Comparison of ENCODE assay signal across 16 cellular contexts in genomic region chr17:50259484-50260324, GRCh38. TPM values are rescaled to one million over a fixed set of nuclear protein-coding genes. Genes with fewer than 3 reads are reported as not detected.
A peak's percentile ranks its signal among the peaks of the same experiment; 100 is the strongest.
DNase-seq lines count a peak whose midpoint lies in the region; ATAC-seq, FAIRE-seq and TF ChIP-seq lines count a peak whose summit lies in the region.
"Had no signal": no experiment of that assay in that cellular context is flagged by ENCODE, and none has a peak within 500 bp of the region (broad histone marks: within the 10 kb centered on the region; RNA-seq: fewer than 3 reads in every experiment).

No MANE protein-coding gene starts in this region.

- H3K79me2 ChIP-seq in K562 (ENCODE audit: control insufficient read depth, insufficient read depth, low read length) = no peaks in the 10 kb centered on the region

- H2AFZ ChIP-seq in K562 (ENCODE audit: low read depth, low read length) = no peak overlapping the region

- in situ Hi-C loops in GM13977 (cut with MboI; ENCODE audit: low pct_unique_long_range_greater_than_20kb, low sequenced_read_pairs, unreplicated experiment) = no loop called here
- in situ Hi-C loops in K562 (cut with MboI) = no loop called here

- H3K36me3 ChIP-seq in K562 (ENCODE audit: control insufficient read depth, insufficient read depth, low read length) (no peaks in the 10 kb centered on the region), thoracic aorta (no peaks in the 10 kb centered on the region)

- no peak overlapping the region for H3K27ac Mint-ChIP-seq in T-cell
- H3K27ac Mint-ChIP-seq: activated B cell treated with CpG ODN at 0.5 μM for 24 hours; activated naive CD8-positive, alpha-beta T cell treated with anti-CD3 and anti-CD28 coated beads for 36 hours had no signal

- intact Hi-C loops in K562 (cut with micrococcal nuclease) = no loop called here

- no peaks in the 10 kb centered on the region for H3K36me3 Mint-ChIP-seq in T-cell
- H3K36me3 Mint-ChIP-seq: activated naive CD8-positive, alpha-beta T cell treated with anti-CD3 and anti-CD28 coated beads for 36 hours had no signal

- no peaks in the 10 kb centered on the region for H3K9me1 ChIP-seq in K562 (ENCODE audit: control insufficient read depth, insufficient read depth, low read length)

- ATAC-seq in K562 (no peak), thoracic aorta (ENCODE audit: insufficient number of reproducible peaks, low FRiP score, low read depth) (no peak), HG03342 (IDR thresholded peaks at IDR 0.05; ENCODE audit: unreplicated experiment) (no peak), T-cell (replicated peaks in 1 of 4) (no peak)
- ATAC-seq: HCT116 had no signal

- H3K9ac ChIP-seq in K562 (ENCODE audit: insufficient read depth in 1 of 2, low read depth in 2 of 2, low read length in 2 of 2) = no peak overlapping the region

- no peak overlapping the region for H3K27ac ChIP-seq in K562 (ENCODE audit: extremely low read depth, low read depth, low read length)
- H3K27ac ChIP-seq in thoracic aorta = peak overlapping the region; percentile 17 to 30

- H4K20me1 ChIP-seq in K562 (replicated peaks; ENCODE audit: control insufficient read depth, insufficient read depth, low read length) = 0 out of 2 replicates have a peak, but pooled peaks cover 4% of the 10 kb centered on the region

- H3K9me3 Mint-ChIP-seq in T-cell = no peaks in the 10 kb centered on the region
- H3K9me3 Mint-ChIP-seq: activated B cell treated with CpG ODN at 0.5 μM for 24 hours; activated naive CD8-positive, alpha-beta T cell treated with anti-CD3 and anti-CD28 coated beads for 36 hours had no signal

- DNase-seq in GM13977 (ENCODE audit: low spot score) = peak; percentile 7
- peak in 3 of 4 experiments; percentile 4 to 10 (median 6) for DNase-seq in K562 (ENCODE audit: extremely low read depth in 1 of 4, low spot score in 3 of 4)
- peak; percentile 19 for DNase-seq in myocyte (ENCODE audit: low read depth)
- no peak for DNase-seq in thoracic aorta (ENCODE audit: low spot score)
- DNase-seq in NCI-H2107 (lab: John Stamatoyannopoulos, UW) = no peak
- no peak for DNase-seq in activated effector memory CD4-positive, alpha-beta T cell treated with Interleukin-2 at 50 U/mL for 16 hours
- DNase-seq in T-cell = no peak
- DNase-seq: activated B cell treated with CpG ODN at 0.5 μM for 24 hours; activated naive CD8-positive, alpha-beta T cell treated with anti-CD3 and anti-CD28 coated beads for 36 hours; cerebellar nuclear complex; NCI-H510A treated with DMSO at 0.1 percent for 48 hours; stimulated activated CD4-positive, alpha-beta T cell treated with anti-CD3 and anti-CD28 coated beads, Interleukin-4, amount 100 ng/mL, for 24 hours had no signal

- H3K4me3 ChIP-seq in K562 = no peak overlapping the region
- no peak overlapping the region for H3K4me3 ChIP-seq in thoracic aorta

- H3K9me3 ChIP-seq in K562 (replicated peaks; ENCODE audit: control insufficient read depth, insufficient read depth, low read depth, low read length) (no peaks in the 10 kb centered on the region), thoracic aorta (no peaks in the 10 kb centered on the region)

- H3K4me1 Mint-ChIP-seq in T-cell = no peaks in the 10 kb centered on the region
- H3K4me1 Mint-ChIP-seq: activated B cell treated with CpG ODN at 0.5 μM for 24 hours; activated naive CD8-positive, alpha-beta T cell treated with anti-CD3 and anti-CD28 coated beads for 36 hours had no signal

- TF ChIP-seq POLR2A in K562 (conservative IDR thresholded peaks at IDR 0.05) = no peak

- H3K4me3 Mint-ChIP-seq in T-cell = no peak overlapping the region
- H3K4me3 Mint-ChIP-seq: activated B cell treated with CpG ODN at 0.5 μM for 24 hours; activated naive CD8-positive, alpha-beta T cell treated with anti-CD3 and anti-CD28 coated beads for 36 hours had no signal

- no peak for FAIRE-seq in K562 (lab: Jason Lieb, UNC)
- FAIRE-seq: endothelial cell of umbilical vein, keratinocyte had no signal

- POLR2A ChIA-PET in K562 (lab: Yijun Ruan, JAX) = interaction anchor here (0.7 to 1.0 kb wide), 2 partner anchors 9 to 43 kb away, joined by 3 read pairs; no protein-coding TSS in a partner anchor
- POLR2A ChIA-PET in T-cell (lab: Charles Lee) = no interaction called here

- CTCF ChIA-PET in K562 (lab: Yijun Ruan, JAX; ENCODE audit: low intra/inter-chr PET ratio) = no interaction called here
- CTCF ChIA-PET in T-cell (lab: Charles Lee) = no interaction called here

- TF ChIP-seq RAD21 in K562 (CRISPR knock-in tag; conservative IDR thresholded peaks at IDR 0.05 in 1 of 2, IDR thresholded peaks at IDR 0.05 in 1 of 2) = no peak

- H3K4me1 ChIP-seq in K562 (replicated peaks in 1 of 2; ENCODE audit: control insufficient read depth in 2 of 2, insufficient read depth in 2 of 2, low read length in 2 of 2) (peaks cover 8 to 32% of the 10 kb centered on the region in 2 experiments; a peak in 4 of 5 replicates), thoracic aorta (ENCODE audit: control insufficient read depth in 1 of 2, low read depth in 2 of 2) (peaks cover 23 to 55% of the 10 kb centered on the region in 2 donors)

- TF ChIP-seq CTCF in GM13977 (IDR thresholded peaks at IDR 0.05; ENCODE audit: extremely low read depth, insufficient read depth, missing control alignments) (no peak), K562 (IDR thresholded peaks at IDR 0.05 in 2 of 3, conservative IDR thresholded peaks at IDR 0.05 in 1 of 3; ENCODE audit: insufficient read depth in 2 of 3, low read depth in 1 of 3, low read length in 3 of 3) (no peak), thoracic aorta (IDR thresholded peaks at IDR 0.05) (no peak)

- no peak overlapping the region for H3K4me2 ChIP-seq in K562 (ENCODE audit: insufficient read depth, low read length)

- BruUV-seq in K562 (replicated peaks; lab: Mats Ljungman, UMichigan) = no TSS peak

- 32% methylated on average over 17 of the region's 18 CpGs for WGBS in K562 (ENCODE audit: insufficient coverage, low coverage, missing lambda C conversion rate)

- peaks cover 4 to 42% of the 10 kb centered on the region in 2 experiments; a peak in 4 of 5 replicates for H3K27me3 ChIP-seq in K562 (ENCODE audit: control insufficient read depth in 2 of 2, insufficient read depth in 2 of 2, low read length in 2 of 2)
- H3K27me3 ChIP-seq in thoracic aorta (replicated peaks; ENCODE audit: insufficient read depth) = no peaks in the 10 kb centered on the region

- TF ChIP-seq EP300 in K562 (IDR thresholded peaks at IDR 0.05; ENCODE audit: low read length) = no peak

- peaks cover 24 to 25% of the 10 kb centered on the region in 2 donors for H3K27me3 Mint-ChIP-seq in T-cell
- H3K27me3 Mint-ChIP-seq: activated naive CD8-positive, alpha-beta T cell treated with anti-CD3 and anti-CD28 coated beads for 36 hours had no signal

TF ChIP-seq in K562, 482 proteins besides CTCF, POLR2A, EP300 and RAD21 (continues in another document):
- TF ChIP-seq TAF15 (IDR thresholded peaks at IDR 0.05; ENCODE audit: low read depth, low read length) = no peak

RNA-seq across cellular contexts. Expression of gene TMEM92, which starts 14.6 kb away (rescaled TPM):
- 0.62 and 2.3 TPM in 2 replicates for total RNA-seq in K562 (2011; cell fraction: chromatin; rRNA removed; ENCODE audit: low replicate concordance)
- total RNA-seq in K562 (2011; cell fraction: nucleolus; rRNA removed) = 0.79 and 2.2 TPM in 2 replicates
- 0.44 and 1.2 TPM in 2 replicates for total RNA-seq in K562 (2011; cell fraction: nucleoplasm; rRNA removed)
- total RNA-seq in K562 (2014; rRNA removed) (0.32 TPM in 1 of 2 replicates, not detected in the other), K562 (2014; rRNA removed; fragmentation: Illumina TruSeq; extraction: Trizol) (0.10 and 0.18 TPM in 2 replicates), K562 (2015; rRNA removed; fragmentation: Illumina TruSeq; extraction: Trizol) (0.14 and 0.23 TPM in 2 replicates), K562 (2021) (0.40 and 0.47 TPM in 2 replicates), myocyte (not detected in 2 replicates), thoracic aorta (1 to 10 TPM in 1 of 2 donors, under 1 TPM in 1; 0.28 to 1.4 TPM), T-cell (not detected)
- polyA plus RNA-seq in K562 (2011; rRNA removed) (0.22 and 1.1 TPM in 2 replicates), K562 (2014; fragmentation: Illumina TruSeq; extraction: Trizol) (2.1 and 2.6 TPM in 2 replicates), K562 (2014; fragmentation: Nextera tagmentation; extraction: Ambion mirVana) (under 1 TPM; 0.59 to 0.81 TPM), K562 (2014; rRNA removed) (0.09 and 0.49 TPM in 2 replicates)
- 1.3 and 3.2 TPM in 2 replicates for polyA plus RNA-seq in K562 (2011; cell fraction: cytosol; rRNA removed)
- polyA plus RNA-seq in K562 (2011; cell fraction: nucleus; rRNA removed) = 1.1 and 1.2 TPM in 2 replicates
- 0.73 and 2.3 TPM in 2 replicates for polyA plus RNA-seq in K562 (2012)
- 0.32 and 0.60 TPM in 2 replicates for polyA minus RNA-seq in K562 (2011; rRNA and poly(A)+ RNA removed)
- 0.64 and 2.3 TPM in 2 replicates for polyA minus RNA-seq in K562 (2011; cell fraction: cytosol; rRNA and poly(A)+ RNA removed)
- 1.1 and 3.0 TPM in 2 replicates for polyA minus RNA-seq in K562 (2011; cell fraction: nucleus; rRNA and poly(A)+ RNA removed)
- 0.58 TPM for polyA plus RNA-seq in myocyte (2012)
- total RNA-seq: activated B cell treated with CpG ODN at 0.5 μM for 24 hours; activated naive CD8-positive, alpha-beta T cell treated with anti-CD3 and anti-CD28 coated beads for 36 hours; endothelial cell of umbilical vein had no signal

RNA-seq across cellular contexts. Expression of gene COL1A1, which starts 58.3 kb away (rescaled TPM):
- total RNA-seq in K562 (2011; cell fraction: chromatin; rRNA removed; ENCODE audit: low replicate concordance) = 3.2 and 16.9 TPM in 2 replicates
- total RNA-seq in K562 (2011; cell fraction: nucleolus; rRNA removed) = 5.7 and 9.0 TPM in 2 replicates
- 3.7 and 4.2 TPM in 2 replicates for total RNA-seq in K562 (2011; cell fraction: nucleoplasm; rRNA removed)
- total RNA-seq in K562 (2014; rRNA removed) (0.86 and 0.91 TPM in 2 replicates), K562 (2014; rRNA removed; fragmentation: Illumina TruSeq; extraction: Trizol) (0.15 TPM in 1 of 2 replicates, not detected in the other), K562 (2015; rRNA removed; fragmentation: Illumina TruSeq; extraction: Trizol) (0.08 and 0.18 TPM in 2 replicates), K562 (2021) (2.8 and 3.4 TPM in 2 replicates), myocyte (604 and 719 TPM in 2 replicates), thoracic aorta (100 to 1,000 TPM; 261 to 270 TPM), T-cell (10 to 100 TPM in 2 of 5 donors, 1 to 10 TPM in 3; 4.1 to 21.0 (median 6.6) TPM)
- polyA plus RNA-seq in K562 (2011; rRNA removed) (0.11 and 0.20 TPM in 2 replicates), K562 (2014; fragmentation: Illumina TruSeq; extraction: Trizol) (0.64 and 0.91 TPM in 2 replicates), K562 (2014; fragmentation: Nextera tagmentation; extraction: Ambion mirVana) (under 1 TPM; 0.04 to 0.06 TPM), K562 (2014; rRNA removed) (0.86 and 0.95 TPM in 2 replicates)
- polyA plus RNA-seq in K562 (2011; cell fraction: cytosol; rRNA removed) = 0.16 and 0.27 TPM in 2 replicates
- 2.0 and 4.9 TPM in 2 replicates for polyA plus RNA-seq in K562 (2011; cell fraction: nucleus; rRNA removed)
- 1.1 and 1.7 TPM in 2 replicates for polyA plus RNA-seq in K562 (2012)
- 0.25 and 1.1 TPM in 2 replicates for polyA minus RNA-seq in K562 (2011; rRNA and poly(A)+ RNA removed)
- 2.0 and 3.3 TPM in 2 replicates for polyA minus RNA-seq in K562 (2011; cell fraction: cytosol; rRNA and poly(A)+ RNA removed)
- polyA minus RNA-seq in K562 (2011; cell fraction: nucleus; rRNA and poly(A)+ RNA removed) = 2.3 and 3.1 TPM in 2 replicates
- polyA plus RNA-seq in myocyte (2012) = 15,153 TPM

Comparison
In these comparisons a context has a peak if more than half of its experiments do, and no peak if none do; other contexts are left out.
1. DNase-seq: peak in GM13977 (single experiment), K562 (3 of 4) and myocyte (single experiment); none in thoracic aorta (single experiment), NCI-H2107 (single experiment), activated effector memory CD4-positive, alpha-beta T cell treated with Interleukin-2 at 50 U/mL for 16 hours (single experiment) and T-cell (0 of 34).
2. RNA of gene COL1A1, which starts 58.3 kb away (total RNA-seq): 604 to 719 TPM in myocyte and 261 to 270 TPM in thoracic aorta; 4.1 to 21.0 TPM in T-cell and 0.08 to 16.9 TPM in K562; every median in the first group is over 10 times any median in the second.